In genomic region chr14:78207414-78207813, GRCh38 we compare ENCODE assay signal across 9 cellular contexts. TPM values are rescaled to one million over a fixed set of nuclear protein-coding genes. Genes with fewer than 3 reads are reported as not detected.
"Had no signal": no experiment of that assay in that cellular context is flagged by ENCODE, and none has a peak within 500 bp of the region (broad histone marks: within the 10 kb centered on the region; RNA-seq: fewer than 3 reads in every experiment).

No MANE protein-coding gene starts in this region.

- ATAC-seq: GM12878 had no signal

- H3K4me3 ChIP-seq: GM12878 had no signal

- FAIRE-seq: G401.6, GM12878, GM12891, GM12892, GM18507, GM19239 had no signal

- DNase-seq: GDM1, GF-D8 had no signal

RNA-seq across cellular contexts. Expression of gene NRXN3, which starts 37.2 kb away (rescaled TPM):
- total RNA-seq: G401 had no signal
